1 cellular context compared by ENCODE assay signal in genomic region chr1:203028067-203028783, GRCh38.
TF ChIP-seq lines count a peak whose summit lies in the region.

No MANE protein-coding gene starts in this region.

TF ChIP-seq in HepG2, 621 proteins besides CTCF, POLR2A, EP300 and RAD21:
- TF ChIP-seq ISX (CRISPR knock-in tag; conservative IDR thresholded peaks at IDR 0.05) (no peak), GPN1 (CRISPR knock-in tag; IDR thresholded peaks at IDR 0.05; ENCODE audit: borderline replicate concordance) (no peak), ZNF101 (CRISPR knock-in tag; IDR thresholded peaks at IDR 0.05; ENCODE audit: borderline replicate concordance, low read depth) (no peak), TOPORS (CRISPR knock-in tag; IDR thresholded peaks at IDR 0.05) (no peak), SPEN (CRISPR knock-in tag; IDR thresholded peaks at IDR 0.05; ENCODE audit: low read depth) (no peak), TRAFD1 (CRISPR knock-in tag; IDR thresholded peaks at IDR 0.05; ENCODE audit: borderline replicate concordance) (no peak), CCAR2 (optimal IDR thresholded peaks at IDR 0.05; ENCODE audit: low read depth, low read length) (no peak), DNMT3B (CRISPR knock-in tag; conservative IDR thresholded peaks at IDR 0.05) (no peak), ZBTB46 (CRISPR knock-in tag; IDR thresholded peaks at IDR 0.05; ENCODE audit: borderline replicate concordance) (no peak), ZNF292 (CRISPR knock-in tag; IDR thresholded peaks at IDR 0.05; ENCODE audit: borderline replicate concordance, low read depth) (no peak), ZNF782 (CRISPR knock-in tag; IDR thresholded peaks at IDR 0.05; ENCODE audit: borderline replicate concordance) (no peak), ZNF354B (CRISPR knock-in tag; IDR thresholded peaks at IDR 0.05) (no peak), ZNF451 (CRISPR knock-in tag; IDR thresholded peaks at IDR 0.05) (no peak), HMG20B (CRISPR knock-in tag; conservative IDR thresholded peaks at IDR 0.05) (no peak), NFE2L2 (IDR thresholded peaks at IDR 0.05; ENCODE audit: low read length) (no peak), ZNF850 (CRISPR knock-in tag; conservative IDR thresholded peaks at IDR 0.05) (no peak), ZNF510 (CRISPR knock-in tag; IDR thresholded peaks at IDR 0.05; ENCODE audit: low read depth) (no peak), MBD4 (IDR thresholded peaks at IDR 0.05; ENCODE audit: borderline replicate concordance, low read length) (no peak)
